In the genomic region with DNA sequence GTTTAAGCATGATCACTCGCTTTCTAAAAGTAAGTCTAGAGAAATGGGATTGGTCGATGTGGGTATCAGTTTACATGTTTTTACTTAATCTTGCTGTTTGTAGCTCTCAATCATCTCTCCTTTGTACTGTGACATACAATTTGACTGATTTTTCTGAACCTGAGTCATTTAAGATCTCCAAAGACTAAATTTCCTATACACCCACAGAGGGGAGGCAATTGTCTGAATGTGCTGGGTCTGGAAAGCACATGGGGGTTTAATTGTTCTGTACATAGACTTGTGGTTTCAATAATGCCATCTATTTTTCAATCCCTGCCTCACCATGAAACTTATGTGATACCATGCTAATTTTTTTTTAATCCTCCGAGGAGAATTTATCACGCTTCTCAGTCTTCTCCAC, we compare ENCODE assay signal across 18 cellular contexts.
"Had no signal": no experiment of that assay in that cellular context is flagged by ENCODE, and none has a peak within 500 bp of the region (broad histone marks: within the 10 kb centered on the region; RNA-seq: fewer than 3 reads in every experiment).

No MANE protein-coding gene starts in this region.

- H3K4me1 Mint-ChIP-seq: brain had no signal

- H3K27me3 Mint-ChIP-seq: activated naive CD4-positive, alpha-beta T cell treated with anti-CD3 and anti-CD28 coated beads, Interleukin-2, amount 10 ng/mL, durations not matched to agents 7 days and 5 days; brain; naive B cell; stimulated activated naive B cell treated with anti-CD40 and anti-IgM and Interleukin-4, amounts not matched to agents 10 μg/mL and 1 μg/mL and 100 μg/mL, for 72 hours had no signal

- H3K27ac Mint-ChIP-seq: activated naive CD4-positive, alpha-beta T cell treated with anti-CD3 and anti-CD28 coated beads, Interleukin-2, amount 10 ng/mL, durations not matched to agents 7 days and 5 days; activated T-helper 1 cell treated with anti-CD3 and anti-CD28 coated beads, Interleukin-12 subunit alpha, Interleukin-12 subunit beta, Interleukin-2, Interleukin-4 antibody, amounts not matched to agents 30 ng/mL and 10 ng/mL and 1 ng/mL, durations not matched to agents 14 hours and 24 hours and 36 hours; brain; stimulated activated naive B cell treated with anti-CD40 and anti-IgM and Interleukin-4, amounts not matched to agents 10 μg/mL and 1 μg/mL and 100 μg/mL, for 72 hours had no signal

- H3K27me3 ChIP-seq: esophagus squamous epithelium, left lung had no signal

- H3K9ac ChIP-seq: parathyroid adenoma had no signal

- ATAC-seq: left lung; stimulated activated naive B cell treated with anti-CD40 and anti-IgM and Interleukin-4, amounts not matched to agents 10 μg/mL and 1 μg/mL and 100 μg/mL, for 72 hours; WTC11 had no signal

- H2AFZ ChIP-seq: parathyroid adenoma had no signal

- H3K79me2 ChIP-seq: parathyroid adenoma had no signal

- H3K4me3 ChIP-seq: coronary artery, esophagus squamous epithelium, left lung had no signal

- H3K36me3 Mint-ChIP-seq: WTC11 had no signal

- H3K4me1 ChIP-seq: esophagus squamous epithelium, left lung, parathyroid adenoma had no signal

- H3K27ac ChIP-seq: coronary artery, esophagus squamous epithelium, left lung, parathyroid adenoma had no signal

- H3K9me3 Mint-ChIP-seq: activated naive CD4-positive, alpha-beta T cell treated with anti-CD3 and anti-CD28 coated beads, Interleukin-2, amount 10 ng/mL, durations not matched to agents 7 days and 5 days; activated T-helper 1 cell treated with anti-CD3 and anti-CD28 coated beads, Interleukin-12 subunit alpha, Interleukin-12 subunit beta, Interleukin-2, Interleukin-4 antibody, amounts not matched to agents 30 ng/mL and 10 ng/mL and 1 ng/mL, durations not matched to agents 14 hours and 24 hours and 36 hours; brain; naive B cell; WTC11 had no signal

- H3K4me3 Mint-ChIP-seq: activated naive CD4-positive, alpha-beta T cell treated with anti-CD3 and anti-CD28 coated beads, Interleukin-2, amount 10 ng/mL, durations not matched to agents 7 days and 5 days; activated T-helper 1 cell treated with anti-CD3 and anti-CD28 coated beads, Interleukin-12 subunit alpha, Interleukin-12 subunit beta, Interleukin-2, Interleukin-4 antibody, amounts not matched to agents 30 ng/mL and 10 ng/mL and 1 ng/mL, durations not matched to agents 14 hours and 24 hours and 36 hours; brain; naive B cell; stimulated activated naive B cell treated with anti-CD40 and anti-IgM and Interleukin-4, amounts not matched to agents 10 μg/mL and 1 μg/mL and 100 μg/mL, for 72 hours; WTC11 had no signal

- H3K9me3 ChIP-seq: esophagus squamous epithelium, left lung had no signal

- DNase-seq: activated CD4-positive, alpha-beta T cell treated with anti-CD3 and anti-CD28 coated beads for 48 hours; activated naive CD4-positive, alpha-beta T cell treated with anti-CD3 and anti-CD28 coated beads, Interleukin-2, amount 10 ng/mL, durations not matched to agents 7 days and 5 days; central memory CD4-positive, alpha-beta T cell; esophagus squamous epithelium; hypothalamus; kidney; left lung; mammary epithelial cell; naive B cell; stimulated activated CD4-positive, alpha-beta T cell treated with anti-CD3 and anti-CD28 coated beads, Interleukin-1b, Interleukin-23, amount 100 ng/mL, for 48 hours; stimulated activated naive B cell treated with anti-CD40 and anti-IgM and Interleukin-4, amounts not matched to agents 10 μg/mL and 1 μg/mL and 100 μg/mL, for 72 hours; T-helper 2 cell; trophoblast cell had no signal
